8 cellular contexts compared by ENCODE assay signal in the genomic region with DNA sequence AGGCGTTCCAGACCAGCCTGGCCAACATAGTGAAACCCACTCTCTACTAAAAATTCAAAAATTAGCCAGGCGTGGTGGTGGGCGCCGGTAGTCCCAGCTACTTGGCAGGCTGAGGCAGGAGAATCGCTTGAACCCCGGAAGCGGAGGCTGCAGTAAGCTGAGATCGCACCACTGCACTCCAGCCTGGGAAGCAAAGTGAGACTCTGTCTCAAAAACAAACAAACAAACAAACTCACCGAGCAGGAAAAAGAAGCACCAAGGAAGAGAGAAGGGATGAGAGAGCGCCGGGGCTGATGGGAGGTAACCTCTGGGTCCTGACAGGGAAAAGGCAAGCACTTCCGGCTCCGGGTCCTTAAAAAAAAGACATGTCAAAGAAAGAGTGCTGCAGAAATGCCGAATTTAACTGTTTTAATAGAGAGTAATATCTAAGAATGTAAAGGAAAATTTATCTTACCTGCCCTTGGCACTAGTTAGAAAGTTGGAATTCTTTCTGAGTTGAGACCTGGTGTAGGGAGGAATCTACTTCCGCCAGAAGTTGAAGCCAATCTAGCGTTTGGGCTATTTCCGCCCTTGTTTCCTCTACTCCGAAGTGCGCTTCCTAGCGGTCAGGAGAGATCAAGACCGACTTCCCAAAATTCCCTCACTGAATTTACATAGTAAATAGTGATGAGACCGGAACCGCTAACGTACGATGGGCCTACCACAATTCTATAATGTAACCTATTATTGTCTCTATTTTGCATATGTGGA. TPM values are rescaled to one million over a fixed set of nuclear protein-coding genes. Genes with fewer than 3 reads are reported as not detected.
A peak's percentile ranks its signal among the peaks of the same experiment; 100 is the strongest.
DNase-seq lines count a peak whose midpoint lies in the region; ATAC-seq and TF ChIP-seq lines count a peak whose summit lies in the region.

No MANE protein-coding gene starts in this region.

- H3K4me1 ChIP-seq in ovary (ENCODE audit: insufficient read depth): peaks cover 3% of the 10 kb centered on the region
- H3K4me1 ChIP-seq in tibial artery: peaks cover 0 to 17% (median 9%) of the 10 kb centered on the region in 4 donors

- H3K36me3 Mint-ChIP-seq in activated naive CD8-positive, alpha-beta T cell treated with anti-CD3 and anti-CD28 coated beads, Interleukin-2, amount 10 ng/mL, durations not matched to agents 7 days and 5 days: peaks cover 4% of the 10 kb centered on the region

- H3K4me3 ChIP-seq in ovary (peak overlapping the region; percentile 96), tibial artery (peak overlapping the region; percentile 82 to 86)

- H3K4me3 Mint-ChIP-seq in activated naive CD8-positive, alpha-beta T cell treated with anti-CD3 and anti-CD28 coated beads, Interleukin-2, amount 10 ng/mL, durations not matched to agents 7 days and 5 days: peak overlapping the region; percentile 99

- H3K27me3 Mint-ChIP-seq in activated naive CD8-positive, alpha-beta T cell treated with anti-CD3 and anti-CD28 coated beads, Interleukin-2, amount 10 ng/mL, durations not matched to agents 7 days and 5 days: no peaks in the 10 kb centered on the region

- H3K27me3 ChIP-seq in ovary (no peaks in the 10 kb centered on the region), tibial artery (no peaks in the 10 kb centered on the region)

- WGBS in ovary, 3 donors: 0 to 1% (median 0%) methylated on average over 25 of the region's 25 CpGs

- intact Hi-C loops in Right ventricle myocardium inferior (cut with DNase I) (no loop called here), ovary (cut with DNase I) (no loop called here), tibial artery (cut with DNase I; ENCODE audit: low total_unique reads) (no loop called here)

- H3K27ac ChIP-seq in ovary: peak overlapping the region; percentile 43 to 89
- peak overlapping the region; percentile 80 to 89 for H3K27ac ChIP-seq in tibial artery

- peak; percentile 56 for TF ChIP-seq CTCF in GM12801 (IDR thresholded peaks at IDR 0.05; ENCODE audit: extremely low read depth, insufficient read length)
- TF ChIP-seq CTCF in ovary (IDR thresholded peaks at IDR 0.05): peak; percentile 78 to 97 (median 91)
- peak; percentile 67 to 79 for TF ChIP-seq CTCF in tibial artery (IDR thresholded peaks at IDR 0.05)

- TF ChIP-seq EP300 in ovary (IDR thresholded peaks at IDR 0.05): no peak

- H3K27ac Mint-ChIP-seq in activated naive CD8-positive, alpha-beta T cell treated with anti-CD3 and anti-CD28 coated beads, Interleukin-2, amount 10 ng/mL, durations not matched to agents 7 days and 5 days: peak overlapping the region; percentile 92

- ATAC-seq in HG02588 (IDR thresholded peaks at IDR 0.05; ENCODE audit: unreplicated experiment): peak; percentile 69
- peak; percentile 89 for ATAC-seq in SK-N-SH treated with all-trans-retinoic acid at 6 μM for 48 hours
- ATAC-seq in activated naive CD8-positive, alpha-beta T cell treated with anti-CD3 and anti-CD28 coated beads, Interleukin-2, amount 10 ng/mL, durations not matched to agents 7 days and 5 days (ENCODE audit: low read depth): peak; percentile 83
- ATAC-seq in Right ventricle myocardium inferior: peak; percentile 92

- H3K36me3 ChIP-seq in ovary: no peaks in the 10 kb centered on the region
- no peaks in the 10 kb centered on the region for H3K36me3 ChIP-seq in tibial artery

- H3K4me1 Mint-ChIP-seq in activated naive CD8-positive, alpha-beta T cell treated with anti-CD3 and anti-CD28 coated beads, Interleukin-2, amount 10 ng/mL, durations not matched to agents 7 days and 5 days: peaks cover 29% of the 10 kb centered on the region

- peak; percentile 81 for DNase-seq in NCI-H1048 (lab: John Stamatoyannopoulos, UW)
- peak; percentile 62 for DNase-seq in activated naive CD8-positive, alpha-beta T cell treated with anti-CD3 and anti-CD28 coated beads, Interleukin-2, amount 10 ng/mL, durations not matched to agents 7 days and 5 days
- peak; percentile 78 for DNase-seq in Right ventricle myocardium inferior (ENCODE audit: missing footprints)
- DNase-seq in ovary: peak; percentile 74 to 90 (median 82)
- DNase-seq in tibial artery: peak; percentile 78 to 87

- TF ChIP-seq POLR2A in ovary (IDR thresholded peaks at IDR 0.05): no peak

- POLR2A ChIA-PET in activated naive CD8-positive, alpha-beta T cell treated with anti-CD3 and anti-CD28 coated beads, Interleukin-2, amount 10 ng/mL, durations not matched to agents 7 days and 5 days (lab: Charles Lee): interaction anchor here (0.8 to 3.1 kb wide), 5 partner anchors 10 to 121 kb away, joined by 3 to 26 read pairs (median 4); a partner anchor contains a TSS

- H3K9me3 Mint-ChIP-seq in activated naive CD8-positive, alpha-beta T cell treated with anti-CD3 and anti-CD28 coated beads, Interleukin-2, amount 10 ng/mL, durations not matched to agents 7 days and 5 days: no peaks in the 10 kb centered on the region

- H3K9me3 ChIP-seq in ovary (no peaks in the 10 kb centered on the region), tibial artery (no peaks in the 10 kb centered on the region)

TF ChIP-seq in SK-N-SH treated with all-trans-retinoic acid at 6 μM for 48 hours, 23 proteins besides CTCF, POLR2A, EP300 and RAD21 (continues in another document):
- TF ChIP-seq, protein P1, sequence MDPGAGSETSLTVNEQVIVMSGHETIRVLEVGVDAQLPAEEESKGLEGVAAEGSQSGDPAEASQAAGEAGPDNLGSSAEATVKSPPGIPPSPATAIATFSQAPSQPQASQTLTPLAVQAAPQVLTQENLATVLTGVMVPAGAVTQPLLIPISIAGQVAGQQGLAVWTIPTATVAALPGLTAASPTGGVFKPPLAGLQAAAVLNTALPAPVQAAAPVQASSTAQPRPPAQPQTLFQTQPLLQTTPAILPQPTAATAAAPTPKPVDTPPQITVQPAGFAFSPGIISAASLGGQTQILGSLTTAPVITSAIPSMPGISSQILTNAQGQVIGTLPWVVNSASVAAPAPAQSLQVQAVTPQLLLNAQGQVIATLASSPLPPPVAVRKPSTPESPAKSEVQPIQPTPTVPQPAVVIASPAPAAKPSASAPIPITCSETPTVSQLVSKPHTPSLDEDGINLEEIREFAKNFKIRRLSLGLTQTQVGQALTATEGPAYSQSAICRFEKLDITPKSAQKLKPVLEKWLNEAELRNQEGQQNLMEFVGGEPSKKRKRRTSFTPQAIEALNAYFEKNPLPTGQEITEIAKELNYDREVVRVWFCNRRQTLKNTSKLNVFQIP (CRISPR knock-in tag; IDR thresholded peaks at IDR 0.05; ENCODE audit: borderline replicate concordance, low read depth): no peak
- TF ChIP-seq RARB (CRISPR knock-in tag; IDR thresholded peaks at IDR 0.05): no peak
- no peak for TF ChIP-seq ZC3H10 (CRISPR knock-in tag; IDR thresholded peaks at IDR 0.05)
- TF ChIP-seq TCF4 (CRISPR knock-in tag; IDR thresholded peaks at IDR 0.05; ENCODE audit: borderline replicate concordance): no peak
- TF ChIP-seq, protein P2, sequence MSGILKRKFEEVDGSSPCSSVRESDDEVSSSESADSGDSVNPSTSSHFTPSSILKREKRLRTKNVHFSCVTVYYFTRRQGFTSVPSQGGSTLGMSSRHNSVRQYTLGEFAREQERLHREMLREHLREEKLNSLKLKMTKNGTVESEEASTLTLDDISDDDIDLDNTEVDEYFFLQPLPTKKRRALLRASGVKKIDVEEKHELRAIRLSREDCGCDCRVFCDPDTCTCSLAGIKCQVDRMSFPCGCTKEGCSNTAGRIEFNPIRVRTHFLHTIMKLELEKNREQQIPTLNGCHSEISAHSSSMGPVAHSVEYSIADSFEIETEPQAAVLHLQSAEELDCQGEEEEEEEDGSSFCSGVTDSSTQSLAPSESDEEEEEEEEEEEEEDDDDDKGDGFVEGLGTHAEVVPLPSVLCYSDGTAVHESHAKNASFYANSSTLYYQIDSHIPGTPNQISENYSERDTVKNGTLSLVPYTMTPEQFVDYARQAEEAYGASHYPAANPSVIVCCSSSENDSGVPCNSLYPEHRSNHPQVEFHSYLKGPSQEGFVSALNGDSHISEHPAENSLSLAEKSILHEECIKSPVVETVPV (CRISPR knock-in tag; IDR thresholded peaks at IDR 0.05): no peak
- TF ChIP-seq, protein P3, sequence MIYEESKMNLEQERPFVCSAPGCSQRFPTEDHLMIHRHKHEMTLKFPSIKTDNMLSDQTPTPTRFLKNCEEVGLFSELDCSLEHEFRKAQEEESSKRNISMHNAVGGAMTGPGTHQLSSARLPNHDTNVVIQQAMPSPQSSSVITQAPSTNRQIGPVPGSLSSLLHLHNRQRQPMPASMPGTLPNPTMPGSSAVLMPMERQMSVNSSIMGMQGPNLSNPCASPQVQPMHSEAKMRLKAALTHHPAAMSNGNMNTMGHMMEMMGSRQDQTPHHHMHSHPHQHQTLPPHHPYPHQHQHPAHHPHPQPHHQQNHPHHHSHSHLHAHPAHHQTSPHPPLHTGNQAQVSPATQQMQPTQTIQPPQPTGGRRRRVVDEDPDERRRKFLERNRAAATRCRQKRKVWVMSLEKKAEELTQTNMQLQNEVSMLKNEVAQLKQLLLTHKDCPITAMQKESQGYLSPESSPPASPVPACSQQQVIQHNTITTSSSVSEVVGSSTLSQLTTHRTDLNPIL (CRISPR knock-in tag; IDR thresholded peaks at IDR 0.05; ENCODE audit: low read depth): no peak

RNA-seq across cellular contexts. Expression of a gene that starts 29.1 kb away (rescaled TPM):
- 1 to 10 TPM; 1.2 to 1.4 TPM for total RNA-seq in activated naive CD8-positive, alpha-beta T cell treated with anti-CD3 and anti-CD28 coated beads, Interleukin-2, amount 10 ng/mL, durations not matched to agents 7 days and 5 days
- total RNA-seq in Right ventricle myocardium inferior: not detected
- 1 to 10 TPM in 6 of 7 donors, under 1 TPM in 1; 0.94 to 8.4 (median 1.7) TPM for total RNA-seq in ovary
- under 1 TPM; 0.53 to 0.67 TPM for polyA plus RNA-seq in ovary

RNA-seq across cellular contexts. Expression of a gene that starts 40.4 kb away (rescaled TPM):
- total RNA-seq in activated naive CD8-positive, alpha-beta T cell treated with anti-CD3 and anti-CD28 coated beads, Interleukin-2, amount 10 ng/mL, durations not matched to agents 7 days and 5 days: 10 to 100 TPM; 49.0 to 57.6 TPM
- 20.2 TPM for total RNA-seq in Right ventricle myocardium inferior
- 10 to 100 TPM; 26.8 to 60.0 (median 29.4) TPM for total RNA-seq in ovary
- 10 to 100 TPM; 19.5 to 28.0 TPM for polyA plus RNA-seq in ovary

RNA-seq across cellular contexts. Expression of a gene that starts 40.7 kb away (rescaled TPM):
- total RNA-seq in activated naive CD8-positive, alpha-beta T cell treated with anti-CD3 and anti-CD28 coated beads, Interleukin-2, amount 10 ng/mL, durations not matched to agents 7 days and 5 days: 10 to 100 TPM; 23.0 to 25.9 TPM
- 19.7 TPM for total RNA-seq in Right ventricle myocardium inferior
- total RNA-seq in ovary: 10 to 100 TPM; 27.7 to 58.1 (median 46.7) TPM
- 10 to 100 TPM; 20.8 to 32.6 TPM for polyA plus RNA-seq in ovary

Comparison
In these comparisons a context has a peak if more than half of its experiments do, and no peak if none do; other contexts are left out.
1. Peak in every context shown above with its lines: DNase-seq, ATAC-seq, H3K4me3 ChIP-seq and H3K27ac ChIP-seq.